Comparison of ENCODE assay signal across 17 cellular contexts in genomic region chr1:108496856-108497255, GRCh38. TPM values are rescaled to one million over a fixed set of nuclear protein-coding genes. Genes with fewer than 3 reads are reported as not detected.
"Had no signal": no experiment of that assay in that cellular context is flagged by ENCODE, and none has a peak within 500 bp of the region (broad histone marks: within the 10 kb centered on the region; RNA-seq: fewer than 3 reads in every experiment).

No MANE protein-coding gene starts in this region.

RNA-seq across cellular contexts. Expression of gene NBPF6, which starts 46.7 kb away (rescaled TPM):
- total RNA-seq: activated naive CD4-positive, alpha-beta T cell treated with anti-CD3 and anti-CD28 coated beads for 36 hours; activated naive CD4-positive, alpha-beta T cell treated with anti-CD3 and anti-CD28 coated beads, Interleukin-2, amount 50 U/mL, for 72 hours; activated naive CD8-positive, alpha-beta T cell treated with anti-CD3 and anti-CD28 coated beads for 36 hours; activated naive CD8-positive, alpha-beta T cell treated with anti-CD3 and anti-CD28 coated beads, Interleukin-2, amount 10 ng/mL, durations not matched to agents 7 days and 5 days; activated T-cell treated with anti-CD3 and anti-CD28 coated beads, Interleukin-2, amount 50 U/mL, for 4 hours; activated T-cell treated with anti-CD3 and anti-CD28 coated beads, Interleukin-2, amount 50 U/mL, for 72 hours; activated T-helper 17 cell treated with anti-CD3 and anti-CD28 coated beads, Interleukin-2, amount 50 U/mL, for 72 hours; aorta; ascending aorta; astrocyte; body of pancreas; bronchial epithelial cell; cardiac muscle cell; cardiac septum; chondrocyte had no signal
- polyA plus RNA-seq: adipose tissue, adrenal gland, aorta, cardiac muscle cell had no signal
